9 cellular contexts compared by ENCODE assay signal in genomic region chr13:110329798-110330461, GRCh38. TPM values are rescaled to one million over a fixed set of nuclear protein-coding genes. Genes with fewer than 3 reads are reported as not detected.
DNase-seq lines count a peak whose midpoint lies in the region; ATAC-seq and TF ChIP-seq lines count a peak whose summit lies in the region.
"Had no signal": no experiment of that assay in that cellular context is flagged by ENCODE, and none has a peak within 500 bp of the region (broad histone marks: within the 10 kb centered on the region; RNA-seq: fewer than 3 reads in every experiment).

No MANE protein-coding gene starts in this region.

- H3K4me1 ChIP-seq in esophagus muscularis mucosa (peaks cover 66 to 100% (median 97%) of the 10 kb centered on the region in 4 donors), mucosa of stomach (ENCODE audit: control insufficient read depth, insufficient read depth, low read length) (no peaks in the 10 kb centered on the region), transverse colon (peaks cover 0 to 33% (median 11%) of the 10 kb centered on the region in 4 donors)

- in situ Hi-C loops in transverse colon (cut with MboI; ENCODE audit: low pct_ligation_motif_present in 1 of 4, low pct_unique_long_range_greater_than_20kb in 1 of 4, low sequenced_read_pairs in 3 of 4) = no loop called here

- TF ChIP-seq EP300 in esophagus muscularis mucosa (IDR thresholded peaks at IDR 0.05) = no peak
- TF ChIP-seq EP300 in transverse colon (IDR thresholded peaks at IDR 0.05; ENCODE audit: low read depth) = no peak

- H3K36me3 ChIP-seq in esophagus muscularis mucosa = peaks cover 0 to 53% (median 0%) of the 10 kb centered on the region in 4 donors
- no peaks in the 10 kb centered on the region for H3K36me3 ChIP-seq in mucosa of stomach (ENCODE audit: control insufficient read depth, insufficient read depth, low read length)
- H3K36me3 ChIP-seq in transverse colon = no peaks in the 10 kb centered on the region

- ATAC-seq in SK-N-SH treated with all-trans-retinoic acid at 6 μM for 48 hours = peak; percentile 35; the same call in 1 of the 3 replicates
- no peak for ATAC-seq in GM19023 (IDR thresholded peaks at IDR 0.05; ENCODE audit: unreplicated experiment)
- ATAC-seq in GM21423 (IDR thresholded peaks at IDR 0.05; ENCODE audit: unreplicated experiment) = no peak
- ATAC-seq in HG03521 (IDR thresholded peaks at IDR 0.05; ENCODE audit: unreplicated experiment) = no peak

- H3K9me3 ChIP-seq in esophagus muscularis mucosa = no peaks in the 10 kb centered on the region
- H3K9me3 ChIP-seq in mucosa of stomach (ENCODE audit: control insufficient read depth, low read length) = no peaks in the 10 kb centered on the region
- H3K9me3 ChIP-seq in transverse colon = no peaks in the 10 kb centered on the region

- no peaks in the 10 kb centered on the region for H3K27me3 ChIP-seq in esophagus muscularis mucosa
- no peaks in the 10 kb centered on the region for H3K27me3 ChIP-seq in mucosa of stomach (ENCODE audit: control insufficient read depth, insufficient read depth, low read length)
- no peaks in the 10 kb centered on the region for H3K27me3 ChIP-seq in transverse colon

- TF ChIP-seq POLR2A in esophagus muscularis mucosa (IDR thresholded peaks at IDR 0.05; ENCODE audit: low read depth) = no peak
- TF ChIP-seq POLR2A in transverse colon (IDR thresholded peaks at IDR 0.05) = no peak

- H3K9ac ChIP-seq in mucosa of stomach (ENCODE audit: low read length) = peak overlapping the region; percentile 20

- WGBS in esophagus muscularis mucosa = 46% methylated on average over 21 of the region's 21 CpGs
- WGBS in transverse colon (ENCODE audit: low coverage in 1 of 2), 2 donors = 65 to 82% methylated on average over 16 to 21 of the region's 21 CpGs

- DNase-seq in esophagus muscularis mucosa (ENCODE audit: extremely low spot score) (no peak), transverse colon (no peak)
- DNase-seq: Calu3, NCI-H1436 treated with DMSO at 0.1 percent for 48 hours had no signal

- TF ChIP-seq CTCF in esophagus muscularis mucosa (IDR thresholded peaks at IDR 0.05) = no peak
- TF ChIP-seq CTCF in transverse colon (IDR thresholded peaks at IDR 0.05) = no peak

- H3K4me3 ChIP-seq in esophagus muscularis mucosa (peak overlapping the region; percentile 15 to 41 (median 31)), mucosa of stomach (ENCODE audit: low read length) (no peak overlapping the region), transverse colon (no peak overlapping the region)

- H3K27ac ChIP-seq in esophagus muscularis mucosa (replicated peaks in 1 of 4) (peak overlapping the region; percentile 80 to 98 (median 92)), transverse colon (peak overlapping the region; percentile 84 to 87 (median 86))

- intact Hi-C loops in esophagus muscularis mucosa (cut with DNase I) (no loop called here), transverse colon (cut with DNase I; ENCODE audit: low total_unique reads) (loop anchor here (1.0 to 5.0 kb wide), 2 partner anchors 19 to 582 kb away; no protein-coding TSS in a partner anchor)

TF ChIP-seq in SK-N-SH treated with all-trans-retinoic acid at 6 μM for 48 hours, 23 proteins besides CTCF, POLR2A, EP300 and RAD21:
- TF ChIP-seq PATZ1 (CRISPR knock-in tag; IDR thresholded peaks at IDR 0.05; ENCODE audit: borderline replicate concordance) = no peak

RNA-seq across cellular contexts. Expression of gene COL4A2, which starts 22.8 kb away (rescaled TPM):
- total RNA-seq in esophagus muscularis mucosa = 100 to 1,000 TPM; 419 to 931 (median 555) TPM
- total RNA-seq in transverse colon = 100 to 1,000 TPM in 2 of 4 donors, 10 to 100 TPM in 2; 75.1 to 322 (median 115) TPM

RNA-seq across cellular contexts. Expression of gene COL4A1, which starts 23.0 kb away (rescaled TPM):
- total RNA-seq in esophagus muscularis mucosa (100 to 1,000 TPM; 328 to 578 (median 405) TPM), transverse colon (100 to 1,000 TPM in 2 of 4 donors, 10 to 100 TPM in 2; 46.4 to 180 (median 99.2) TPM)

Comparison
In these comparisons a context has a peak if more than half of its experiments do, and no peak if none do; other contexts are left out.
1. H3K4me3 ChIP-seq: peak in esophagus muscularis mucosa (4 of 4); none in mucosa of stomach (single experiment) and transverse colon (0 of 4).